Comparison of ENCODE assay signal across 19 cellular contexts in the genomic region with DNA sequence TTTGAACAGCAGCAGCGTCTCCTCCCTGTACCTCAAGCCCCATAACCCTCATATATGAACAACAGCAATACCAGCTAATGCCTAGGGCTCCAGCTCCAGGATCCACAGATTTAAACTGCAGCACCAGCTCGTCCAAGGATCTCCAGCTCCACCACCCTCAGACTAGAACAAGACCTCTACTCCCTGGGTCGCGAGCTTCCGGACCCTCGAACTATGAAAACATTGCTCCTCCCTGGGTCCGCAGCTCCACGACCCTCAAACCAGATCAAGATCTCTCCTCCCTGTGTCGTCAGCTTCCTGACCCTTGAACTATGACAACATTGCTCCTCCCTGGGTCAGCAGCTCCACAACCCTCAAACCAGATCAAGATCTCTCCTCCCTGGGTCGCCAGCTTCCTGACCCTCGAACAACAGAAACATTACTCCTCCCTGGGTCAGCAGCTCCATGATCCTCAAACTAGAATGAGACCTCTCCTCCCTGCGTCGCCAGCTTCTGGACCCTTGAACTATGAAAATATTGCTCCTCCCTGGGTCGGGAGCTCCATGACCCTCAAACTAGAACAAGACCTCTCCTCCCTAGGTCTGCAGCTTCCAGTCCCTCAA.
DNase-seq lines count a peak whose midpoint lies in the region; ATAC-seq, FAIRE-seq and TF ChIP-seq lines count a peak whose summit lies in the region.
"Had no signal": no experiment of that assay in that cellular context is flagged by ENCODE, and none has a peak within 500 bp of the region (broad histone marks: within the 10 kb centered on the region; RNA-seq: fewer than 3 reads in every experiment).

No MANE protein-coding gene starts in this region.

- WGBS in HepG2 (ENCODE audit: low lambda C conversion rate): 31% methylated on average over 14 of the region's 14 CpGs
- 56% methylated on average over 12 of the region's 14 CpGs for WGBS in right lobe of liver (ENCODE audit: insufficient coverage, low coverage, low lambda C conversion rate, missing lambda C conversion rate)
- under 1% methylated on average over 14 of the region's 14 CpGs for WGBS in K562 (ENCODE audit: insufficient coverage, low coverage, missing lambda C conversion rate)
- WGBS in sigmoid colon, 2 donors: 68 to 77% methylated on average over 14 of the region's 14 CpGs
- WGBS in testis, 2 donors: 81 to 98% methylated on average over 14 of the region's 14 CpGs

- POLR2A ChIA-PET in HepG2 (lab: Yijun Ruan, JAX) (no interaction called here), K562 (lab: Yijun Ruan, JAX) (interaction anchor here (0.6 to 1.3 kb wide), 4 partner anchors 13 to 198 kb away, joined by 3 read pairs; no protein-coding TSS in a partner anchor)

- H3K4me2 ChIP-seq in HepG2 (ENCODE audit: low read depth, low read length) (peak overlapping the region; percentile 69), K562 (ENCODE audit: insufficient read depth, low read length) (peak overlapping the region; percentile 33; the same call in 1 of the 2 replicates)
- H3K4me2 ChIP-seq: GM23338 had no signal

- CTCF ChIA-PET in HepG2 (lab: Yijun Ruan, JAX; ENCODE audit: low intra/inter-chr PET ratio, low total read pairs) (no interaction called here), K562 (lab: Yijun Ruan, JAX; ENCODE audit: low intra/inter-chr PET ratio) (no interaction called here)

- H3K4me1 ChIP-seq in HepG2 (ENCODE audit: insufficient read depth, low read length) (peaks cover 46% of the 10 kb centered on the region), right lobe of liver (no peaks in the 10 kb centered on the region), K562 (replicated peaks in 1 of 2; ENCODE audit: control insufficient read depth in 2 of 2, insufficient read depth in 2 of 2, low read length in 2 of 2) (no peaks in the 10 kb centered on the region; a peak in 1 of 5 replicates), sigmoid colon (peaks cover 0 to 17% (median 10%) of the 10 kb centered on the region in 4 donors), testis (peaks cover 4% of the 10 kb centered on the region)

- no peaks in the 10 kb centered on the region for H3K9me1 ChIP-seq in K562 (ENCODE audit: control insufficient read depth, insufficient read depth, low read length)

- DNase-seq in HepG2 (ENCODE audit: low spot score) (no peak), right lobe of liver (no peak), K562 (ENCODE audit: extremely low read depth in 1 of 4, low spot score in 3 of 4) (no peak), sigmoid colon (peak; percentile 40), testis (no peak), NCI-H345 (lab: John Stamatoyannopoulos, UW) (no peak)
- no peak for DNase-seq in activated naive CD4-positive, alpha-beta T cell (lab: John Stamatoyannopoulos, UW)
- DNase-seq: 8988T; C1 segment of cervical spinal cord; Calu3; CD4-positive, alpha-beta memory T cell; COR-L47; DMS53; DMS79 treated with DMSO at 0.1 percent for 48 hours; H9 had no signal

- H4K20me1 ChIP-seq in HepG2 (ENCODE audit: insufficient read depth, low read length) (no peaks in the 10 kb centered on the region), K562 (replicated peaks; ENCODE audit: control insufficient read depth, insufficient read depth, low read length) (no peaks in the 10 kb centered on the region)

- H2AFZ ChIP-seq in HepG2 (ENCODE audit: low read length): peak overlapping the region; percentile 24
- H2AFZ ChIP-seq in K562 (ENCODE audit: low read depth, low read length): no peak overlapping the region
- H2AFZ ChIP-seq: GM23338 had no signal

- in situ Hi-C loops in HepG2 (cut with HindIII; ENCODE audit: extremely low pct_ligation_motif_present, low pct_unique_long_range_greater_than_20kb): no loop called here
- in situ Hi-C loops in K562 (cut with MboI): no loop called here

- intact Hi-C loops in HepG2 (cut with micrococcal nuclease; ENCODE audit: unreplicated experiment) (no loop called here), right lobe of liver (cut with DNase I) (no loop called here), K562 (cut with micrococcal nuclease) (no loop called here), sigmoid colon (cut with DNase I) (no loop called here), testis (cut with DNase I; ENCODE audit: low total_unique reads) (no loop called here)

- FAIRE-seq in HepG2 (lab: Jason Lieb, UNC) (no peak), K562 (lab: Jason Lieb, UNC) (no peak)
- FAIRE-seq: G401.6, GM19239 had no signal

- BruUV-seq in HepG2 (replicated peaks; lab: Mats Ljungman, UMichigan) (no TSS peak), K562 (replicated peaks; lab: Mats Ljungman, UMichigan) (no TSS peak)

- H3K9me3 ChIP-seq in HepG2 (ENCODE audit: low read length) (no peaks in the 10 kb centered on the region), right lobe of liver (no peaks in the 10 kb centered on the region), K562 (replicated peaks; ENCODE audit: control insufficient read depth, insufficient read depth, low read depth, low read length) (no peaks in the 10 kb centered on the region), sigmoid colon (no peaks in the 10 kb centered on the region), testis (no peaks in the 10 kb centered on the region)

- peak overlapping the region in 1 of 3 experiments; percentile 11; a peak in 1 of 6 replicates for H3K4me3 ChIP-seq in HepG2 (replicated peaks in 1 of 3; ENCODE audit: insufficient read depth in 1 of 3, low read depth in 2 of 3, low read length in 3 of 3)
- H3K4me3 ChIP-seq in right lobe of liver: no peak overlapping the region
- no peak overlapping the region for H3K4me3 ChIP-seq in K562
- no peak overlapping the region for H3K4me3 ChIP-seq in sigmoid colon
- H3K4me3 ChIP-seq in testis: no peak overlapping the region
- H3K4me3 ChIP-seq: GM23338 had no signal

- no peak for TF ChIP-seq EP300 in HepG2 (IDR thresholded peaks at IDR 0.05; ENCODE audit: low read depth in 2 of 2, low read length in 2 of 2)
- TF ChIP-seq EP300 in HepG2 (CRISPR knock-in tag; IDR thresholded peaks at IDR 0.05; ENCODE audit: borderline replicate concordance): no peak
- TF ChIP-seq EP300 in K562 (IDR thresholded peaks at IDR 0.05; ENCODE audit: low read length): no peak
- TF ChIP-seq EP300 in sigmoid colon (IDR thresholded peaks at IDR 0.05): no peak

- H3K36me3 ChIP-seq in HepG2 (replicated peaks in 1 of 2; ENCODE audit: control insufficient read depth in 1 of 2, insufficient read depth in 2 of 2, low read length in 2 of 2) (no peaks in the 10 kb centered on the region), right lobe of liver (no peaks in the 10 kb centered on the region), K562 (ENCODE audit: control insufficient read depth, insufficient read depth, low read length) (no peaks in the 10 kb centered on the region), sigmoid colon (no peaks in the 10 kb centered on the region), testis (ENCODE audit: low read depth, missing control alignments) (no peaks in the 10 kb centered on the region)

- H3K27ac ChIP-seq in HepG2 (ENCODE audit: extremely low read length, insufficient read depth, low read length) (no peak overlapping the region), right lobe of liver (no peak overlapping the region), K562 (ENCODE audit: extremely low read depth, low read depth, low read length) (peak overlapping the region; percentile 32; the same call in 1 of the 3 replicates), sigmoid colon (no peak overlapping the region), testis (no peak overlapping the region)

- TF ChIP-seq POLR2A in HepG2 (IDR thresholded peaks at IDR 0.05; ENCODE audit: insufficient read depth in 1 of 2, low read depth in 2 of 2, low read length in 2 of 2): no peak
- TF ChIP-seq POLR2A in right lobe of liver (IDR thresholded peaks at IDR 0.05): no peak
- TF ChIP-seq POLR2A in K562 (conservative IDR thresholded peaks at IDR 0.05): no peak
- TF ChIP-seq POLR2A in sigmoid colon (IDR thresholded peaks at IDR 0.05): no peak
- TF ChIP-seq POLR2A in testis (IDR thresholded peaks at IDR 0.05): no peak

- TF ChIP-seq CTCF in HepG2 (CRISPR knock-in tag; IDR thresholded peaks at IDR 0.05) (no peak), right lobe of liver (IDR thresholded peaks at IDR 0.05) (no peak), K562 (IDR thresholded peaks at IDR 0.05 in 2 of 3, conservative IDR thresholded peaks at IDR 0.05 in 1 of 3; ENCODE audit: insufficient read depth in 2 of 3, low read depth in 1 of 3, low read length in 3 of 3) (no peak), sigmoid colon (IDR thresholded peaks at IDR 0.05) (no peak), testis (IDR thresholded peaks at IDR 0.05) (no peak)

- TF ChIP-seq RAD21 in HepG2 (CRISPR knock-in tag; IDR thresholded peaks at IDR 0.05): no peak
- no peak for TF ChIP-seq RAD21 in K562 (CRISPR knock-in tag; conservative IDR thresholded peaks at IDR 0.05 in 1 of 2, IDR thresholded peaks at IDR 0.05 in 1 of 2)

- H3K79me2 ChIP-seq in HepG2 (ENCODE audit: insufficient read depth, low read length) (no peaks in the 10 kb centered on the region), K562 (ENCODE audit: control insufficient read depth, insufficient read depth, low read length) (no peaks in the 10 kb centered on the region)

- H3K9ac ChIP-seq in HepG2 (ENCODE audit: insufficient read depth, low read depth, low read length) (no peak overlapping the region), K562 (ENCODE audit: insufficient read depth in 1 of 2, low read depth in 2 of 2, low read length in 2 of 2) (no peak overlapping the region)

- peak; percentile 21; the same call in 2 of the 3 replicates for ATAC-seq in HepG2
- ATAC-seq in right lobe of liver: no peak
- ATAC-seq in K562: no peak
- ATAC-seq: GM23338, HCT116 had no signal

- H3K27me3 ChIP-seq in HepG2 (ENCODE audit: control insufficient read depth in 1 of 2, insufficient read depth in 2 of 2, low read length in 2 of 2) (no peaks in the 10 kb centered on the region; a peak in 2 of 5 replicates), right lobe of liver (no peaks in the 10 kb centered on the region), K562 (ENCODE audit: control insufficient read depth in 2 of 2, insufficient read depth in 2 of 2, low read length in 2 of 2) (peaks cover 0 to 35% of the 10 kb centered on the region in 2 experiments; a peak in 2 of 5 replicates), sigmoid colon (no peaks in the 10 kb centered on the region), testis (no peaks in the 10 kb centered on the region)

TF ChIP-seq in HepG2, 621 proteins besides CTCF, POLR2A, EP300 and RAD21 (continues in another document):
- TF ChIP-seq BRD4 (CRISPR knock-in tag; IDR thresholded peaks at IDR 0.05): 0 out of 2 replicates have a peak, but pooled peaks have one; percentile 41

TF ChIP-seq in K562, 482 proteins besides CTCF, POLR2A, EP300 and RAD21 (continues in another document):
- TF ChIP-seq RBFOX2 (IDR thresholded peaks at IDR 0.05; ENCODE audit: low read depth, low read length) (no peak), FOXJ3 (CRISPR knock-in tag; IDR thresholded peaks at IDR 0.05) (no peak), HNRNPUL1 (IDR thresholded peaks at IDR 0.05; ENCODE audit: low read length) (no peak), JUND (IDR thresholded peaks at IDR 0.05; ENCODE audit: borderline replicate concordance, low read depth, low read length) (peak; percentile 66), JUND (tag; IDR thresholded peaks at IDR 0.05; ENCODE audit: borderline replicate concordance, low read depth, low read length) (peak; percentile 47; the same call in 1 of the 3 replicates)
